24 cellular contexts compared by ENCODE assay signal in the genomic region with DNA sequence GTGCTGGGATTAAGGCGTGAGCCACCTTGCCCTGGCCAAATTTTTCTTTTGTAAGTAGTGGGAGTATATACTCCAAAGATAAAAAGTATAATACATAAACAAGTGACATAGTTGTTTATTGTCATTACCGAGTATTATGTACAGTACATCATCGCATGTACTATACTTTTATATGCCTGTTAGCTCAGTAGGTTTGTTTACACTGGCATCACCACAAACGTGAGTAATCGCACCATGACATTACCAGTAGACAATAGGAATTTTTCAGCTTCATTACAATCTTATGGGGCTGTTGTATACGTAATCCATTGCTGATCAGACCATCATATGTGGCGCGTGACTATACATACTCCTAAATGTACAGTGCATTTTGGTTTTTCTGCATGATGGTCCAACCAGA.
"Had no signal": no experiment of that assay in that cellular context is flagged by ENCODE, and none has a peak within 500 bp of the region (broad histone marks: within the 10 kb centered on the region; RNA-seq: fewer than 3 reads in every experiment).

No MANE protein-coding gene starts in this region.

- DNase-seq: activated CD4-positive, alpha-beta T cell treated with anti-CD3 and anti-CD28 coated beads, Interleukin-2, amount 10 ng/mL, durations not matched to agents 7 days and 5 days; activated CD8-positive, alpha-beta memory T cell treated with anti-CD3 and anti-CD28 coated beads, Interleukin-2, amount 10 ng/mL, durations not matched to agents 7 days and 5 days; activated CD8-positive, alpha-beta T cell treated with anti-CD3 and anti-CD28 coated beads for 36 hours; activated gamma-delta T cell; activated T-cell treated with anti-CD3 and anti-CD28 coated beads for 4 hours; anterior cingulate cortex; dorsolateral prefrontal cortex; effector memory CD8-positive, alpha-beta T cell; glutamatergic neuron; immature natural killer cell; left lung; pancreas; psoas muscle; spleen; stimulated activated CD4-positive, alpha-beta T cell treated with anti-CD3 and anti-CD28 coated beads, Interleukin-4, amount 100 ng/mL, for 1 hour; stimulated activated naive CD8-positive, alpha-beta T cell treated with anti-CD3 and anti-CD28 coated beads, Interleukin-15, Interleukin-2, amounts not matched to agents 100 U/mL and 50 U/mL, for 24 hours; upper lobe of left lung had no signal

- H3K27me3 ChIP-seq: dorsolateral prefrontal cortex, esophagus muscularis mucosa, hepatocyte, left lung, neutrophil, pancreas, right atrium auricular region, spleen, upper lobe of left lung had no signal

- H3K4me3 ChIP-seq: dorsolateral prefrontal cortex, esophagus muscularis mucosa, hepatocyte, left lung, pancreas, psoas muscle, right atrium auricular region, spleen, upper lobe of left lung had no signal

- FAIRE-seq: colon, frontal cortex, pancreas had no signal

- H3K9me3 ChIP-seq: esophagus muscularis mucosa, left lung, neutrophil, pancreas, psoas muscle, right atrium auricular region, spleen, upper lobe of left lung had no signal

- ATAC-seq: activated CD4-positive, CD25-positive, alpha-beta regulatory T cell treated with anti-CD3 and anti-CD28 coated beads, Interleukin-2, amount 50 U/mL, for 24 hours; activated CD8-positive, alpha-beta memory T cell treated with anti-CD3 and anti-CD28 coated beads, Interleukin-2, amount 10 ng/mL, durations not matched to agents 7 days and 5 days; activated CD8-positive, alpha-beta T cell treated with anti-CD3 and anti-CD28 coated beads for 36 hours; effector memory CD8-positive, alpha-beta T cell; left lung; pancreas; psoas muscle; stimulated activated naive CD8-positive, alpha-beta T cell treated with anti-CD3 and anti-CD28 coated beads, Interleukin-15, Interleukin-2, amounts not matched to agents 100 U/mL and 50 U/mL, for 24 hours had no signal
